ENCODE assay signal across 8 cellular contexts in the genomic region with DNA sequence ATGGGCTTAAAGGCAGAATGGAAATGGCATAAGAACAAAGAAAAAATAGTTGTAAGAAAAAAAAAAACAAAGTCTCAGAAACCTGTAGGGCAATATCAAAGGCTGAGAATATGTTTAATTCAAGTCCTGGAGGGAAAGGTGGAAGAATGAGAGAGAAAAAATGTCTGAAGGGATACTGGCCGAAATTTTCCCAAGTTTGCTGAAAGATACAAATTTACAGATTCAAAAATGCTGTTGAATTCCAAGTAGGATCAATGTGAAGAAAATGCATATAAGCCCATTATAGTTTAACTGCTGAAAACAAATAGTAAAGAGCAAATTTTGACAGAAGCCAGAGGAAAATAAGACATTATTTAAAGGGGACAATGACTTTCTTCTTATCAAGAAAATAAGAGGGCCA.
"Had no signal": no experiment of that assay in that cellular context is flagged by ENCODE, and none has a peak within 500 bp of the region (broad histone marks: within the 10 kb centered on the region; RNA-seq: fewer than 3 reads in every experiment).

No MANE protein-coding gene starts in this region.

- H3K27ac ChIP-seq: HL-60, KMS-11 had no signal

- FAIRE-seq: HepG2, HTR-8/SVneo, K562 had no signal

- H3K4me3 ChIP-seq: K562 had no signal

- DNase-seq: IMR-90, KBM-7, KG1 had no signal

- H3K4me2 ChIP-seq: KMS-11 had no signal

- ATAC-seq: HepG2, K562 had no signal
